Comparison of ENCODE assay signal across 8 cellular contexts in genomic region chr1:44377925-44378784, GRCh38. TPM values are rescaled to one million over a fixed set of nuclear protein-coding genes. Genes with fewer than 3 reads are reported as not detected.
DNase-seq lines count a peak whose midpoint lies in the region; ATAC-seq and TF ChIP-seq lines count a peak whose summit lies in the region.

No MANE protein-coding gene starts in this region.

- H3K56ac ChIP-seq in mesendoderm (ENCODE audit: low read length), result no peak overlapping the region

- H2AK5ac ChIP-seq in mesendoderm (ENCODE audit: low read length), result no peak overlapping the region

- no peaks in the 10 kb centered on the region for H3K4me1 Mint-ChIP-seq in activated B cell treated with CpG ODN at 0.5 μM for 24 hours
- H3K4me1 Mint-ChIP-seq in stimulated activated naive CD8-positive, alpha-beta T cell treated with anti-CD3 and anti-CD28 coated beads, Interleukin-15, amount 100 ng/mL, for 72 hours, result no peaks in the 10 kb centered on the region

- no peak overlapping the region for H2BK15ac ChIP-seq in mesendoderm (replicated peaks; ENCODE audit: low read depth)

- no peaks in the 10 kb centered on the region for H3K9me3 Mint-ChIP-seq in activated B cell treated with CpG ODN at 0.5 μM for 24 hours
- H3K9me3 Mint-ChIP-seq in stimulated activated naive CD8-positive, alpha-beta T cell treated with anti-CD3 and anti-CD28 coated beads, Interleukin-15, amount 100 ng/mL, for 72 hours, result no peaks in the 10 kb centered on the region

- no peak overlapping the region for H4K5ac ChIP-seq in mesendoderm (ENCODE audit: low read length)

- CTCF ChIA-PET in activated B cell treated with CpG ODN at 0.5 μM for 24 hours (lab: Charles Lee), result interaction anchor here (0.6 to 4.8 kb wide), 11 partner anchors 8 to 274 kb away, joined by 3 to 49 read pairs (median 3); no protein-coding TSS in a partner anchor

- ATAC-seq in activated B cell treated with CpG ODN at 0.5 μM for 24 hours (ENCODE audit: low read depth) (peak; percentile 45), GM21515 (IDR thresholded peaks at IDR 0.05; ENCODE audit: unreplicated experiment) (no peak)
- ATAC-seq in stimulated activated naive CD8-positive, alpha-beta T cell treated with anti-CD3 and anti-CD28 coated beads, Interleukin-15, amount 100 ng/mL, for 72 hours, result peak; percentile 58

- no peak overlapping the region for H2BK120ac ChIP-seq in mesendoderm (ENCODE audit: low read depth, low read length)

- H3K79me2 ChIP-seq in mesendoderm (ENCODE audit: control insufficient read depth, insufficient read depth, low read length), result no peaks in the 10 kb centered on the region

- H3K4me3 ChIP-seq in mesendoderm (ENCODE audit: low read length), result no peak overlapping the region

- no peak overlapping the region for H3K4ac ChIP-seq in mesendoderm (ENCODE audit: low read depth, low read length)

- POLR2A ChIA-PET in activated B cell treated with CpG ODN at 0.5 μM for 24 hours (lab: Charles Lee), result no interaction called here

- intact Hi-C loops in activated B cell treated with CpG ODN at 0.5 μM for 24 hours (cut with micrococcal nuclease), result loop anchor here (1.0 kb wide), 2 partner anchors 217 to 275 kb away; no protein-coding TSS in a partner anchor

- no peaks in the 10 kb centered on the region for H3K36me3 Mint-ChIP-seq in activated B cell treated with CpG ODN at 0.5 μM for 24 hours (ENCODE audit: low read depth)

- no peak overlapping the region for H3K23ac ChIP-seq in mesendoderm (ENCODE audit: low read length)

- no peaks in the 10 kb centered on the region for H3K36me3 ChIP-seq in mesendoderm (ENCODE audit: control insufficient read depth, insufficient read depth, low read length)

- H3K18ac ChIP-seq in mesendoderm (ENCODE audit: low read length), result no peak overlapping the region

- no peak overlapping the region for H3K4me2 ChIP-seq in mesendoderm (ENCODE audit: low read length)

- no peak overlapping the region for H3K27ac ChIP-seq in mesendoderm (ENCODE audit: low read depth, low read length)

- H3K79me1 ChIP-seq in mesendoderm (ENCODE audit: low read length), result no peaks in the 10 kb centered on the region

- peak; percentile 4 for DNase-seq in activated CD4-positive, CD25-positive, alpha-beta regulatory T cell treated with anti-CD3 and anti-CD28 coated beads, Interleukin-2, amount 50 U/mL, for 16 hours (ENCODE audit: low read depth, low spot score)
- no peak for DNase-seq in activated CD4-positive, CD25-positive, alpha-beta regulatory T cell treated with anti-CD3 and anti-CD28 coated beads, Interleukin-2, amount 50 U/mL, for 72 hours
- peak; percentile 38 for DNase-seq in NCI-H146 treated with DMSO at 0.1 percent for 48 hours (lab: John Stamatoyannopoulos, UW; ENCODE audit: unreplicated experiment)
- DNase-seq in activated B cell treated with CpG ODN at 0.5 μM for 24 hours, result no peak
- peak; percentile 62 for DNase-seq in ecto neural progenitor cell (ENCODE audit: low spot score)
- DNase-seq in mesendoderm, result peak; percentile 82
- DNase-seq in stimulated activated naive CD8-positive, alpha-beta T cell treated with anti-CD3 and anti-CD28 coated beads, Interleukin-15, amount 100 ng/mL, for 72 hours, result peak; percentile 43 to 46

- H3K27ac Mint-ChIP-seq in activated B cell treated with CpG ODN at 0.5 μM for 24 hours, result no peak overlapping the region
- no peak overlapping the region for H3K27ac Mint-ChIP-seq in stimulated activated naive CD8-positive, alpha-beta T cell treated with anti-CD3 and anti-CD28 coated beads, Interleukin-15, amount 100 ng/mL, for 72 hours

- H4K8ac ChIP-seq in mesendoderm (ENCODE audit: low read depth, low read length), result no peak overlapping the region

- TF ChIP-seq CTCF in activated B cell treated with CpG ODN at 0.5 μM for 24 hours (IDR thresholded peaks at IDR 0.05), result no peak

- H3K27me3 Mint-ChIP-seq in activated B cell treated with CpG ODN at 0.5 μM for 24 hours, result peaks cover 2% of the 10 kb centered on the region
- H3K27me3 Mint-ChIP-seq in stimulated activated naive CD8-positive, alpha-beta T cell treated with anti-CD3 and anti-CD28 coated beads, Interleukin-15, amount 100 ng/mL, for 72 hours, result no peaks in the 10 kb centered on the region

- H3K9ac ChIP-seq in mesendoderm (ENCODE audit: low read length), result no peak overlapping the region

- H3K4me1 ChIP-seq in mesendoderm (ENCODE audit: control insufficient read depth, low read depth, low read length), result no peaks in the 10 kb centered on the region

- no peak overlapping the region for H2BK5ac ChIP-seq in mesendoderm (ENCODE audit: low read length)

- no peaks in the 10 kb centered on the region for H3K27me3 ChIP-seq in mesendoderm (ENCODE audit: insufficient read depth, low read length, poor library complexity)

- no peak overlapping the region for H3K4me3 Mint-ChIP-seq in activated B cell treated with CpG ODN at 0.5 μM for 24 hours
- H3K4me3 Mint-ChIP-seq in stimulated activated naive CD8-positive, alpha-beta T cell treated with anti-CD3 and anti-CD28 coated beads, Interleukin-15, amount 100 ng/mL, for 72 hours, result no peak overlapping the region

- no CpG with 5 or more reads among the region's 12 CpGs for WGBS in mesendoderm (ENCODE audit: extremely low coverage, insufficient coverage, low lambda C conversion rate)

RNA-seq across cellular contexts. Expression of gene ERI3, which starts 23.1 kb away (rescaled TPM):
- 36.2 and 37.9 TPM in 2 replicates for total RNA-seq in activated B cell treated with CpG ODN at 0.5 μM for 24 hours
- 56.6 TPM for polyA plus RNA-seq in mesendoderm (2013, experiment 1 of 2)
- 53.9 TPM for polyA plus RNA-seq in mesendoderm (2013, experiment 2 of 2)

RNA-seq across cellular contexts. Expression of gene RNF220, which starts 26.9 kb away (rescaled TPM):
- 102 and 103 TPM in 2 replicates for total RNA-seq in activated B cell treated with CpG ODN at 0.5 μM for 24 hours
- 97.6 TPM for polyA plus RNA-seq in mesendoderm (2013, experiment 1 of 2)
- 97.1 TPM for polyA plus RNA-seq in mesendoderm (2013, experiment 2 of 2)

Comparison
In these comparisons a context has a peak if more than half of its experiments do, and no peak if none do; other contexts are left out.
1. DNase-seq: peak in activated CD4-positive, CD25-positive, alpha-beta regulatory T cell treated with anti-CD3 and anti-CD28 coated beads, Interleukin-2, amount 50 U/mL, for 16 hours (single experiment), NCI-H146 treated with DMSO at 0.1 percent for 48 hours (single experiment), ecto neural progenitor cell (single experiment), mesendoderm (single experiment) and stimulated activated naive CD8-positive, alpha-beta T cell treated with anti-CD3 and anti-CD28 coated beads, Interleukin-15, amount 100 ng/mL, for 72 hours (2 of 2); none in activated CD4-positive, CD25-positive, alpha-beta regulatory T cell treated with anti-CD3 and anti-CD28 coated beads, Interleukin-2, amount 50 U/mL, for 72 hours (single experiment) and activated B cell treated with CpG ODN at 0.5 μM for 24 hours (single experiment).